ENCODE assay signal across 16 cellular contexts in the genomic region with DNA sequence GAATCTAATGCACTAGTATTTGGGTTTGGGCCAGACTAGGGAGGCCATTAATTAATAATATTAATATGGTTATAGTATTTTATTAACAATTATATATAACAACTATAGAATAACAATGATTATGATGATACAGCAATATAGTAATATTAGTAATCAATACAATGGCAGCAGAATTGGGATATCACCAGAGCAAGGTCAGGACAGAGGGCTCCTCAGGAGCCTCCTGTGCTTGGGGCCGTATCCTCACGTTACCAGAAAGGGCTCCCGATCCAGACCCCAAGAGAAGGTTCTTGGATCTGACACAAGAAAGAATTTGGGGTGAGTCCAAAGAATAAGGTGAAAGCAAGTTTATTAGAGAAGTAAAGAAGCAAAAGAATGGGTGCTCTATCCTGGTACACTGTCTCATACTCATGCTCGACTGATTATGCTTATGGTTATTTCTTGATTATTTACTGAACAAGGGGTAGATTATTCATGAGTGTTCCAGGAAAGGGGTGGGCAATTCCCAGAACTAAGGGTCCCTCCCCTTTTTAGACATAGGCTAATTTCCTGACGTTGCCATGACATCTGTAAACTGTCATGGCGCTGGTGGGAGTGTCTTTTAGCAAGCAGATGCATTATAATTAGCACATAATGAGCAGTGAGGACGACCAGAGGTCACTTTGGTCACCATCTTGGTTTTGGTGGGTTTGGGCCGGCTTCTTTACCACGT.
"Had no signal": no experiment of that assay in that cellular context is flagged by ENCODE, and none has a peak within 500 bp of the region (broad histone marks: within the 10 kb centered on the region; RNA-seq: fewer than 3 reads in every experiment).

No MANE protein-coding gene starts in this region.

- H3K27me3 Mint-ChIP-seq: T-cell, type B pancreatic cell had no signal

- H3K9me3 Mint-ChIP-seq: activated naive CD4-positive, alpha-beta T cell treated with anti-CD3 and anti-CD28 coated beads, Interleukin-2, amount 50 U/mL, for 72 hours; activated T-helper 1 cell treated with anti-CD3 and anti-CD28 coated beads, Interleukin-12 subunit alpha, Interleukin-12 subunit beta, Interleukin-2, Interleukin-4 antibody, amounts not matched to agents 30 ng/mL and 10 ng/mL and 1 ng/mL, durations not matched to agents 14 hours and 24 hours and 36 hours; nephron; T-cell; type B pancreatic cell had no signal

- DNase-seq: activated CD4-positive, alpha-beta T cell treated with anti-CD3 and anti-CD28 coated beads for 48 hours; activated CD4-positive, CD25-positive, alpha-beta regulatory T cell; activated gamma-delta T cell treated with Interleukin-2 at 50 U/mL for 16 hours; amygdala; foreskin fibroblast; mesendoderm; posterior cingulate gyrus; SK-N-SH; stimulated activated CD4-positive, alpha-beta T cell treated with anti-CD3 and anti-CD28 coated beads, Interleukin-2, amount 100 ng/mL, for 48 hours; T-cell; T-helper 9 cell; testis had no signal

- H3K27ac Mint-ChIP-seq: activated naive CD4-positive, alpha-beta T cell treated with anti-CD3 and anti-CD28 coated beads, Interleukin-2, amount 50 U/mL, for 72 hours; activated T-helper 1 cell treated with anti-CD3 and anti-CD28 coated beads, Interleukin-12 subunit alpha, Interleukin-12 subunit beta, Interleukin-2, Interleukin-4 antibody, amounts not matched to agents 30 ng/mL and 10 ng/mL and 1 ng/mL, durations not matched to agents 14 hours and 24 hours and 36 hours; nephron; type B pancreatic cell had no signal

- H3K4me1 Mint-ChIP-seq: nephron had no signal

- H3K4me3 Mint-ChIP-seq: activated T-helper 1 cell treated with anti-CD3 and anti-CD28 coated beads, Interleukin-12 subunit alpha, Interleukin-12 subunit beta, Interleukin-2, Interleukin-4 antibody, amounts not matched to agents 30 ng/mL and 10 ng/mL and 1 ng/mL, durations not matched to agents 14 hours and 24 hours and 36 hours; nephron; type B pancreatic cell had no signal

- ATAC-seq: activated naive CD4-positive, alpha-beta T cell treated with anti-CD3 and anti-CD28 coated beads, Interleukin-2, amount 50 U/mL, for 72 hours; T-cell had no signal
